2 cellular contexts compared by ENCODE assay signal in genomic region chr2:9767656-9768281, GRCh38.
TF ChIP-seq lines count a peak whose summit lies in the region.

No MANE protein-coding gene starts in this region.

TF ChIP-seq in HepG2, 621 proteins besides CTCF, POLR2A, EP300 and RAD21:
- TF ChIP-seq SOX6 (IDR thresholded peaks at IDR 0.05) = no peak
- TF ChIP-seq SOX6 (CRISPR knock-in tag; IDR thresholded peaks at IDR 0.05) = 0 out of 2 replicates have a peak, but pooled peaks have one; percentile 2
- 0 out of 2 replicates have a peak, but pooled peaks have one; percentile 10 for TF ChIP-seq ZNF572 (CRISPR knock-in tag; IDR thresholded peaks at IDR 0.05)
- TF ChIP-seq ZBTB10 (CRISPR knock-in tag; IDR thresholded peaks at IDR 0.05; ENCODE audit: borderline replicate concordance) = no peak
- TF ChIP-seq RXRA (CRISPR knock-in tag; IDR thresholded peaks at IDR 0.05) = 0 out of 2 replicates have a peak, but pooled peaks have one; percentile 4

TF ChIP-seq in GM12878, 131 proteins besides CTCF, POLR2A, EP300 and RAD21:
- TF ChIP-seq BHLHE40 (IDR thresholded peaks at IDR 0.05; ENCODE audit: borderline replicate concordance in 1 of 2, low read depth in 2 of 2, low read length in 1 of 2) = peak in 1 of 2 experiments; percentile 23; a peak in 1 of 4 replicates
- no peak for TF ChIP-seq NFXL1 (IDR thresholded peaks at IDR 0.05; ENCODE audit: borderline replicate concordance)
- TF ChIP-seq SPI1 (IDR thresholded peaks at IDR 0.05; ENCODE audit: borderline replicate concordance, insufficient read depth, low read depth, low read length) = peak; percentile 78; the same call in 1 of the 2 replicates
- peak; percentile 40; the same call in 1 of the 2 replicates for TF ChIP-seq PAX5 (IDR thresholded peaks at IDR 0.05; ENCODE audit: borderline replicate concordance, low read depth, low read length)
